Comparison of ENCODE assay signal across 12 cellular contexts in the genomic region with DNA sequence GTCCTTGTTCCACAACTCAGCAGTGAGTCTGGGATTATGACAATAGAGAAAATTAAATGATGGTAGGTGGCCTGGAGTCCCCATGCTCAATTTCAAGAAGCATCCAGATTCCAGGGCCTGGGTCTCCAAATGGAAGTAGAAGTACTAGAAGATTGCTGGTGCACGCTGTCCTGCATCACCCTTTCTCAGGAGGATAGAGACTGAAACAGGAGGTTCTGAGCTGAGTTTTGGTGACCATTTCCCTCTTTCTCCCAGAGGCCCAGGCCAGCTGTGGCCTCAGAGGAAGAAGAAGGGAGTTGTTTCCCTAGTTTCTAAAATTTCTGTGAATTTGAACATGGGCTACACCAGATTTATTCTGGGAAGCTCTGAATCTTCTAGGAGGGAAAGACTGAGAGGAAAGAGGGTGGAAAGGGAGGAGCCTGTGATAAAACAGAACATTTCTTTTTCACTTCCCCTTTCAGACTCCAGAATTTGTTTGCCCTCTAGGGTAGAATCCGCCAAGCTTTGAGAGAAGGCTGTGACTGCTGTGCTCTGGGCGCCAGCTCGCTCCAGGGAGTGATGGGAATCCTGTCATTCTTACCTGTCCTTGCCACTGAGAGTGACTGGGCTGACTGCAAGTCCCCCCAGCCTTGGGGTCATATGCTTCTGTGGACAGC. TPM values are rescaled to one million over a fixed set of nuclear protein-coding genes. Genes with fewer than 3 reads are reported as not detected.
DNase-seq lines count a peak whose midpoint lies in the region; ATAC-seq and TF ChIP-seq lines count a peak whose summit lies in the region.
"Not testable (repeated sequence)": the region's sequence is repeated elsewhere in the genome, so short reads cannot be mapped to it uniquely, and the experiment has no call there.
"Had no signal": no experiment of that assay in that cellular context is flagged by ENCODE, and none has a peak within 500 bp of the region (broad histone marks: within the 10 kb centered on the region; RNA-seq: fewer than 3 reads in every experiment).

Gene FCGR2B (plus strand): TSS at position 460 of the 656 bp plus-strand sequence. CDS start 99 bp downstream, at position 559.

- TF ChIP-seq CTCF in ascending aorta (IDR thresholded peaks at IDR 0.05): not testable (repeated sequence)

- H3K9me3 Mint-ChIP-seq in memory B cell: not testable (repeated sequence)

- peak within 1 kb of the TSS; percentile 65 for H3K4me3 Mint-ChIP-seq in memory B cell

- H3K9me3 ChIP-seq in ascending aorta: not testable (repeated sequence)

- not testable (repeated sequence) for H3K4me3 ChIP-seq in ascending aorta

- peak; percentile 66 for ATAC-seq in GM18502 (IDR thresholded peaks at IDR 0.05; ENCODE audit: poor library complexity, unreplicated experiment)
- ATAC-seq in GM19351 (IDR thresholded peaks at IDR 0.05; ENCODE audit: unreplicated experiment): peak; percentile 77
- peak; percentile 66 for ATAC-seq in GM21576 (IDR thresholded peaks at IDR 0.05; ENCODE audit: unreplicated experiment)
- peak; percentile 77 for ATAC-seq in HG02885 (IDR thresholded peaks at IDR 0.05; ENCODE audit: poor library complexity, unreplicated experiment)
- peak; percentile 71 for ATAC-seq in HG03354 (IDR thresholded peaks at IDR 0.05; ENCODE audit: poor library complexity, severe bottlenecking, unreplicated experiment)
- peak; percentile 78 for ATAC-seq in memory B cell (ENCODE audit: low read depth)

- not testable (repeated sequence) for H3K4me1 ChIP-seq in ascending aorta

- not testable (repeated sequence) for H3K27me3 Mint-ChIP-seq in memory B cell

- not testable (repeated sequence) for H3K27ac Mint-ChIP-seq in memory B cell

- intact Hi-C loops in ascending aorta (cut with DNase I): not testable (repeated sequence)

- DNase-seq in ascending aorta (ENCODE audit: low spot score in 2 of 2); memory B cell (ENCODE audit: low spot score in 2 of 2); ureter (ENCODE audit: low spot score): not testable (repeated sequence)

- H3K27me3 ChIP-seq in ascending aorta: not testable (repeated sequence)

- H3K27ac ChIP-seq in ascending aorta: not testable (repeated sequence)

- not testable (repeated sequence) for H3K36me3 ChIP-seq in ascending aorta

- H3K36me3 Mint-ChIP-seq in memory B cell: not testable (repeated sequence)

- H3K4me1 Mint-ChIP-seq in memory B cell: not testable (repeated sequence)

RNA-seq across cellular contexts. Expression of gene FCGR2B, which starts in this region (rescaled TPM):
- total RNA-seq in ascending aorta (14.5 TPM), ureter (11.6 TPM)
- total RNA-seq: Daoy, H1, myocyte, SJSA1 had no signal
